8 cellular contexts compared by ENCODE assay signal in the genomic region with DNA sequence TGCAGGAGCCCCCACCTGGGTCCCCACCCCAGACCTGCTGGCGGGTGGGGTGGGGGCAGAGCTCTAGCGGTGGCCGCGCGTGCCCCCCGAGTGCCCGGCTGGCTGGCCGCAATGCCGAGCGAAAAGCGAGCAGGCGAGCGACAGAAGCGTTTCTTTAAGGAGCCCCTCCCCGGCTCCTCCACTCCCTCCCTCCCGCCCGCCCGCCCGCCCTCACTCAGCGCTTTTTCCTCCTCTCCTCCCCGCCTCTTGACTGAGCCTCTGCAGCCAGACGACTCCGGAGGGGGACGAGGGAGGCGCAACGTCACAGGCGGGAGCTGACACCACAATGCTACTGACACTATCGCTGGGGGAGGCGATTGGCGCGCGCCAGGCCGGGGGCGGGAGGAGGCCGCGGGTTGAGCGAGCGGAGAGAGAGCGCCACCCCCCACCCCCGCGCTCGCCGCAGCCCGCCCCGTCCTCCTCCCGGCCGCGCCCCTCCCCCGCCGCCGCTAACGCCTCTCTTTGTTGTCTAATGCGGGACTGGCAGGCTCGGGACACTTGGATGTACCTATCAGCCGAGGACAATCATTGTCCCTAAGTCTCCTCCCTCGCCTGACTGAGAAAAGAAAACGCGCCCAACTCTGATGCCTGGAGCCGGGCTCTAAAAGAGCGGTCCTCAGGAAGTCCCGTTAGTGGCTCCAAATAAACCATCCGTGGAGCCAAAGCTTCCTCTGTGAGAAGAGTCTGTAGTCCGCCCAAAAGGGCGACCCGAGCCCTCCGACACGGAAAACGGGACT. TPM values are rescaled to one million over a fixed set of nuclear protein-coding genes. Genes with fewer than 3 reads are reported as not detected.
A peak's percentile ranks its signal among the peaks of the same experiment; 100 is the strongest.
DNase-seq lines count a peak whose midpoint lies in the region; FAIRE-seq and TF ChIP-seq lines count a peak whose summit lies in the region.

A gene (minus strand): TSS at position 127 of the 776 bp plus-strand sequence. CDS start 313 bp downstream, outside the sequence.

- peak within 1 kb of the TSS; percentile 100 for H3K18ac ChIP-seq in neuronal stem cell (ENCODE audit: low read length)

- H3K36me3 Mint-ChIP-seq in HFFc6 (ENCODE audit: low read depth): 0 out of 2 replicates have a peak, but pooled peaks cover 4% of the 10 kb centered on the region
- no peaks in the 10 kb centered on the region for H3K36me3 Mint-ChIP-seq in activated naive CD4-positive, alpha-beta T cell treated with anti-CD3 and anti-CD28 coated beads for 36 hours (ENCODE audit: low read depth)

- H3K23ac ChIP-seq in neuronal stem cell (ENCODE audit: low read depth, low read length, poor library complexity): peak within 1 kb of the TSS; percentile 87

- DNase-seq in HFFc6 (peak; percentile 97), MV-4-11 (lab: John Stamatoyannopoulos, UW) (peak; percentile 92), SK-MEL-5 (ENCODE audit: low read depth, low spot score) (peak; percentile 94), frontal cortex (ENCODE audit: low spot score in 2 of 2) (peak; percentile 93 to 98), neuronal stem cell (ENCODE audit: low spot score) (peak; percentile 97), stromal cell of bone marrow (ENCODE audit: low read depth) (peak; percentile 97)
- peak; percentile 97 for DNase-seq in activated naive CD4-positive, alpha-beta T cell treated with anti-CD3 and anti-CD28 coated beads for 36 hours

- H3K4ac ChIP-seq in neuronal stem cell (ENCODE audit: low read length): peak within 1 kb of the TSS; percentile 99

- H3K36me3 ChIP-seq in ES-I3 (ENCODE audit: insufficient read depth, low read length) (no peaks in the 10 kb centered on the region), neuronal stem cell (replicated peaks in 1 of 2; ENCODE audit: control insufficient read depth in 2 of 2, insufficient read depth in 2 of 2, low read length in 2 of 2) (peaks cover 8 to 32% of the 10 kb centered on the region in 2 donors)

- intact Hi-C loops in activated naive CD4-positive, alpha-beta T cell treated with anti-CD3 and anti-CD28 coated beads for 36 hours (cut with micrococcal nuclease): loop anchor here (2.0 to 10.0 kb wide), 6 partner anchors 219 to 1351 kb away; a partner anchor contains a TSS

- H3K9me3 Mint-ChIP-seq in HFFc6: no peaks in the 10 kb centered on the region
- no peaks in the 10 kb centered on the region for H3K9me3 Mint-ChIP-seq in activated naive CD4-positive, alpha-beta T cell treated with anti-CD3 and anti-CD28 coated beads for 36 hours

- no peaks in the 10 kb centered on the region; the same call in 1 of the 2 replicates for H3K4me1 ChIP-seq in ES-I3 (ENCODE audit: insufficient read depth, low read length)
- peaks cover 13% of the 10 kb centered on the region in 2 donors for H3K4me1 ChIP-seq in neuronal stem cell (ENCODE audit: control insufficient read depth in 2 of 2, insufficient read depth in 1 of 2, low read depth in 1 of 2, low read length in 2 of 2)

- peak within 1 kb of the TSS; percentile 99 for H2BK5ac ChIP-seq in neuronal stem cell (ENCODE audit: low read length)

- H3K27me3 Mint-ChIP-seq in HFFc6 (ENCODE audit: insufficient read depth): peaks cover 15% of the 10 kb centered on the region
- H3K27me3 Mint-ChIP-seq in activated naive CD4-positive, alpha-beta T cell treated with anti-CD3 and anti-CD28 coated beads for 36 hours (ENCODE audit: low read depth): peaks cover 23% of the 10 kb centered on the region

- CTCF ChIA-PET in activated naive CD4-positive, alpha-beta T cell treated with anti-CD3 and anti-CD28 coated beads for 36 hours (lab: Charles Lee): interaction anchor here (0.6 kb wide), 1 partner anchor 1070 kb away, joined by 3 read pairs; no protein-coding TSS in a partner anchor

- peaks cover 16% of the 10 kb centered on the region for H3K4me1 Mint-ChIP-seq in HFFc6 (ENCODE audit: low read depth)
- peaks cover 10% of the 10 kb centered on the region for H3K4me1 Mint-ChIP-seq in activated naive CD4-positive, alpha-beta T cell treated with anti-CD3 and anti-CD28 coated beads for 36 hours (ENCODE audit: low read depth)

- peak within 1 kb of the TSS; percentile 78 for H2BK120ac ChIP-seq in neuronal stem cell (ENCODE audit: low read depth, low read length)

- in situ Hi-C loops in SK-MEL-5 (cut with HindIII; ENCODE audit: low pct_unique_long_range_greater_than_20kb, low sequenced_read_pairs): no loop called here

- peak within 1 kb of the TSS; percentile 98 for H2AFZ ChIP-seq in neuronal stem cell (ENCODE audit: low read length)

- TF ChIP-seq CTCF in HFFc6 (IDR thresholded peaks at IDR 0.05): no peak

- peak within 1 kb of the TSS; percentile 97 for H3K4me3 Mint-ChIP-seq in HFFc6
- peak within 1 kb of the TSS; percentile 84 for H3K4me3 Mint-ChIP-seq in activated naive CD4-positive, alpha-beta T cell treated with anti-CD3 and anti-CD28 coated beads for 36 hours

- no CpG with 5 or more reads among the region's 68 CpGs for WGBS in neuronal stem cell (ENCODE audit: extremely low coverage in 2 of 2, insufficient read length in 2 of 2, insufficient replicate concordance in 1 of 2), 2 donors

- peak within 1 kb of the TSS; percentile 100 for H4K91ac ChIP-seq in neuronal stem cell (ENCODE audit: low read depth, low read length, poor library complexity)

- H3K27me3 ChIP-seq in neuronal stem cell (ENCODE audit: control insufficient read depth in 3 of 3, insufficient read depth in 3 of 3, low read depth in 1 of 3, low read length in 3 of 3): peaks cover 0 to 29% (median 0%) of the 10 kb centered on the region in 3 experiments

- peaks cover 13% of the 10 kb centered on the region for H3K79me1 ChIP-seq in neuronal stem cell (ENCODE audit: low read depth, low read length)

- H3K9ac ChIP-seq in ES-I3 (ENCODE audit: low read depth, low read length) (peak within 1 kb of the TSS; percentile 96), neuronal stem cell (ENCODE audit: low read depth, low read length, poor library complexity) (peak within 1 kb of the TSS; percentile 100)

- H3K9me3 ChIP-seq in ES-I3 (ENCODE audit: control insufficient read depth, insufficient read depth, low read length): no peaks in the 10 kb centered on the region
- no peaks in the 10 kb centered on the region for H3K9me3 ChIP-seq in neuronal stem cell (replicated peaks in 1 of 2; ENCODE audit: control insufficient read depth in 2 of 2, insufficient read depth in 1 of 2, low read depth in 1 of 2, low read length in 2 of 2)

- peak within 1 kb of the TSS; percentile 97 for H3K27ac ChIP-seq in neuronal stem cell (replicated peaks; ENCODE audit: low read length)

- H2BK15ac ChIP-seq in neuronal stem cell (ENCODE audit: low read length): peak within 1 kb of the TSS; percentile 96

- peak within 1 kb of the TSS; percentile 97 for H2BK12ac ChIP-seq in neuronal stem cell (ENCODE audit: low read length)

- H3K4me3 ChIP-seq in neuronal stem cell (ENCODE audit: low read length in 2 of 2): peak within 1 kb of the TSS; percentile 95 to 100

- peak within 1 kb of the TSS; percentile 73 for H4K8ac ChIP-seq in neuronal stem cell (ENCODE audit: low read depth, low read length)

- H3K27ac Mint-ChIP-seq in HFFc6: peak within 1 kb of the TSS; percentile 84
- H3K27ac Mint-ChIP-seq in activated naive CD4-positive, alpha-beta T cell treated with anti-CD3 and anti-CD28 coated beads for 36 hours: peak within 1 kb of the TSS; percentile 74

- peak within 1 kb of the TSS; percentile 98 for H2AK5ac ChIP-seq in neuronal stem cell (ENCODE audit: low read depth, low read length)

- no peak for FAIRE-seq in frontal cortex (lab: Jason Lieb, UNC)

- peak within 1 kb of the TSS; percentile 97 for H3K14ac ChIP-seq in neuronal stem cell (ENCODE audit: low read length)

- H3K4me2 ChIP-seq in neuronal stem cell (ENCODE audit: insufficient read depth, low read length, poor library complexity, severe bottlenecking): peak within 1 kb of the TSS; percentile 98

RNA-seq across cellular contexts. Expression of the gene that starts here (rescaled TPM):
- total RNA-seq in HFFc6 (2021; fragmentation: NEBNext Ultra II Directional; extraction: Animal tissue kit (Norgen Biotek cat#: 25700)): 1 to 10 TPM; 4.0 to 5.4 (median 4.9) TPM
- total RNA-seq in SK-MEL-5 (2014; rRNA removed; shearing (Covaris generic)): 1.1 and 1.6 TPM in 2 replicates
- polyA plus RNA-seq in SK-MEL-5 (2015; cell fraction: cytosol; rRNA removed): 1.6 and 1.9 TPM in 2 replicates
- polyA plus RNA-seq in SK-MEL-5 (2015; cell fraction: nucleus; rRNA removed): 2.9 and 3.3 TPM in 2 replicates
- under 1 TPM; 0.57 to 0.84 TPM for total RNA-seq in activated naive CD4-positive, alpha-beta T cell treated with anti-CD3 and anti-CD28 coated beads for 36 hours
- total RNA-seq in frontal cortex: 89.7 TPM
- polyA plus RNA-seq in neuronal stem cell (2013, experiment 1 of 2): 21.0 TPM
- 20.8 TPM for polyA plus RNA-seq in neuronal stem cell (2013, experiment 2 of 2)

Comparison
In these comparisons a context has a peak if more than half of its experiments do, and no peak if none do; other contexts are left out.
1. Peak in every context shown above with its lines: DNase-seq, H3K4me3 ChIP-seq and H3K27ac ChIP-seq.
2. RNA of the gene that starts here (total RNA-seq): 89.7 TPM in frontal cortex (single experiment); 4.0 to 5.4 TPM in HFFc6, 1.1 to 1.6 TPM in SK-MEL-5 and 0.57 to 0.84 TPM in activated naive CD4-positive, alpha-beta T cell treated with anti-CD3 and anti-CD28 coated beads for 36 hours; every median in the first group is over 10 times any median in the second.
3. Peak in DNase-seq in activated naive CD4-positive, alpha-beta T cell treated with anti-CD3 and anti-CD28 coated beads for 36 hours; RNA of the gene not detected or under 1 TPM.